In the genomic region with DNA sequence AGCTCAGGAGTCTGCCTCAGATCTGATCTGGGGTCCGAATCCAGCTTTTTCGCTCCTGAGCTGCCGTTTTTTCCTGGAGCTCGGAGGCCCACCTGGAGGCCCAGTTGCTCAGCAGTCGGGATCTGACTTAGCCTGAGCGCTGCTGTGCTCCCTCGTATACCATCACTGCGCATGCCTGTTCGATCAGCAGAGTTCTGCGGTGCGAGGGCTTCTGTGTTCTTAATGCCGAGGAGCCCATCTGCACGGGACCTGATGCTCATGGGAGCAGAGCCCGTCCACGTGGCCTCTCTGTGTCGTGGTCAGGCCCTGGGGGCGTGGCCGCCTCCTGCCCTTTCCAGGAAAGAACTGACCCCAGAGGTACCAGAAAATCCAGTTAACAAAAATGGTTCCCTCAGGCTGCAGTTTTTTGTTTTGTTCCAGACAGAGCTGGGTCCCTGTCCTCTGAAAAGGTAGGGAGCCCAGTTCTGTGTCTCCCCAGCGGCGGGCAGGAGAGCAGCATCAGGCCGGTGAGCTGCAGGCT, we compare ENCODE assay signal across 1 cellular context.
TF ChIP-seq lines count a peak whose summit lies in the region.

No MANE protein-coding gene starts in this region.

TF ChIP-seq in IMR-90, 13 proteins besides CTCF, POLR2A, EP300 and RAD21 (continued from another document):
- TF ChIP-seq CHD1 (IDR thresholded peaks at IDR 0.05; ENCODE audit: low read depth, low read length) (no peak), FOS (IDR thresholded peaks at IDR 0.05; ENCODE audit: low read depth, low read length) (no peak), CEBPB (IDR thresholded peaks at IDR 0.05; ENCODE audit: low read depth, low read length) (no peak)
